In genomic region chr11:95806464-95806863, GRCh38 we compare ENCODE assay signal across 7 cellular contexts. TPM values are rescaled to one million over a fixed set of nuclear protein-coding genes. Genes with fewer than 3 reads are reported as not detected.
DNase-seq lines count a peak whose midpoint lies in the region; ATAC-seq lines count a peak whose summit lies in the region.
"Not testable (repeated sequence)": the region's sequence is repeated elsewhere in the genome, so short reads cannot be mapped to it uniquely, and the experiment has no call there.

No MANE protein-coding gene starts in this region.

- not testable (repeated sequence) for H2BK15ac ChIP-seq in neuronal stem cell (ENCODE audit: low read length)

- not testable (repeated sequence) for H2AFZ ChIP-seq in neuronal stem cell (ENCODE audit: low read length)

- peaks cover 28 to 29% of the 10 kb centered on the region in 2 donors for H3K36me3 Mint-ChIP-seq in CD4-positive, alpha-beta memory T cell
- H3K36me3 Mint-ChIP-seq in T-helper 17 cell (ENCODE audit: low read depth): not testable (repeated sequence)

- H3K27me3 Mint-ChIP-seq in CD4-positive, alpha-beta memory T cell; T-helper 17 cell: not testable (repeated sequence)

- H3K27me3 ChIP-seq in CD4-positive, alpha-beta memory T cell (ENCODE audit: insufficient read depth, low read length); neuronal stem cell (ENCODE audit: control insufficient read depth in 3 of 3, insufficient read depth in 3 of 3, low read depth in 1 of 3, low read length in 3 of 3); subcutaneous abdominal adipose tissue (ENCODE audit: control insufficient read depth in 5 of 5, insufficient read depth in 4 of 5, low read length in 5 of 5): not testable (repeated sequence)

- CTCF ChIA-PET in CD4-positive, alpha-beta memory T cell (lab: Charles Lee; ENCODE audit: partially characterized antibody): interaction anchor here (0.9 to 1.4 kb wide), 2 partner anchors 14 to 29 kb away, joined by 3 to 4 read pairs; no protein-coding TSS in a partner anchor

- peaks cover 0 to 25% (median 8%) of the 10 kb centered on the region in 4 donors for H3K4me1 Mint-ChIP-seq in CD4-positive, alpha-beta memory T cell
- peaks cover 10% of the 10 kb centered on the region for H3K4me1 Mint-ChIP-seq in T-helper 17 cell

- H3K4ac ChIP-seq in neuronal stem cell (ENCODE audit: low read length): not testable (repeated sequence)

- not testable (repeated sequence) for H3K4me3 Mint-ChIP-seq in CD4-positive, alpha-beta memory T cell
- peak overlapping the region; percentile 15 for H3K4me3 Mint-ChIP-seq in T-helper 17 cell

- not testable (repeated sequence) for H2BK120ac ChIP-seq in neuronal stem cell (ENCODE audit: low read depth, low read length)

- H3K27ac Mint-ChIP-seq in CD4-positive, alpha-beta memory T cell: peak overlapping the region in 3 of 7 donors; percentile 18 to 85 (median 59)
- H3K27ac Mint-ChIP-seq in T-helper 17 cell: peak overlapping the region; percentile 72

- intact Hi-C loops in CD4-positive, alpha-beta memory T cell (cut with micrococcal nuclease); posterior vena cava (cut with DNase I): not testable (repeated sequence)

- not testable (repeated sequence) for H3K18ac ChIP-seq in neuronal stem cell (ENCODE audit: low read length)

- H4K8ac ChIP-seq in neuronal stem cell (ENCODE audit: low read depth, low read length): not testable (repeated sequence)

- H3K4me3 ChIP-seq in CD4-positive, alpha-beta memory T cell (ENCODE audit: low read length in 2 of 2); neuronal stem cell (ENCODE audit: low read length in 2 of 2); subcutaneous abdominal adipose tissue (ENCODE audit: low read depth in 1 of 5, low read length in 5 of 5): not testable (repeated sequence)

- POLR2A ChIA-PET in CD4-positive, alpha-beta memory T cell (lab: Charles Lee; ENCODE audit: partially characterized antibody): interaction anchor here (7.3 kb wide), 1 partner anchor 16 kb away, joined by 51 read pairs; the partner anchor contains the start of genes CEP57 and FAM76B

- not testable (repeated sequence) for H3K14ac ChIP-seq in neuronal stem cell (ENCODE audit: low read length)

- H2BK12ac ChIP-seq in neuronal stem cell (ENCODE audit: low read length): not testable (repeated sequence)

- not testable (repeated sequence) for H3K9me3 Mint-ChIP-seq in CD4-positive, alpha-beta memory T cell

- not testable (repeated sequence) for H2BK5ac ChIP-seq in neuronal stem cell (ENCODE audit: low read length)

- H4K91ac ChIP-seq in neuronal stem cell (ENCODE audit: low read depth, low read length, poor library complexity): peak overlapping the region; percentile 30

- H3K27ac ChIP-seq in CD4-positive, alpha-beta memory T cell (ENCODE audit: low read depth, low read length); neuronal stem cell (replicated peaks; ENCODE audit: low read length): not testable (repeated sequence)
- H3K27ac ChIP-seq in subcutaneous abdominal adipose tissue (ENCODE audit: low read depth, low read length): peak overlapping the region; percentile 23

- not testable (repeated sequence) for H3K9me3 ChIP-seq in CD4-positive, alpha-beta memory T cell (ENCODE audit: control insufficient read depth in 1 of 2, low read length in 2 of 2); T-helper 17 cell (ENCODE audit: control insufficient read depth, low read length, poor library complexity, severe bottlenecking); subcutaneous abdominal adipose tissue (ENCODE audit: control insufficient read depth in 5 of 5, low read length in 5 of 5)
- peaks cover 4 to 34% of the 10 kb centered on the region in 2 donors for H3K9me3 ChIP-seq in neuronal stem cell (replicated peaks in 1 of 2; ENCODE audit: control insufficient read depth in 2 of 2, insufficient read depth in 1 of 2, low read depth in 1 of 2, low read length in 2 of 2)

- no CpG with 5 or more reads among the region's 6 CpGs for WGBS in neuronal stem cell (ENCODE audit: extremely low coverage in 2 of 2, insufficient read length in 2 of 2, insufficient replicate concordance in 1 of 2), 2 donors

- not testable (repeated sequence) for H3K23ac ChIP-seq in neuronal stem cell (ENCODE audit: low read depth, low read length, poor library complexity)

- ATAC-seq in T-helper 17 cell: not testable (repeated sequence)

- not testable (repeated sequence) for H3K36me3 ChIP-seq in CD4-positive, alpha-beta memory T cell (ENCODE audit: insufficient read depth, low read length); subcutaneous abdominal adipose tissue (ENCODE audit: control insufficient read depth in 5 of 5, insufficient read depth in 5 of 5, low read length in 5 of 5)
- peaks cover 17 to 62% of the 10 kb centered on the region in 2 donors for H3K36me3 ChIP-seq in neuronal stem cell (replicated peaks in 1 of 2; ENCODE audit: control insufficient read depth in 2 of 2, insufficient read depth in 2 of 2, low read length in 2 of 2)

- H2AK5ac ChIP-seq in neuronal stem cell (ENCODE audit: low read depth, low read length): not testable (repeated sequence)

- not testable (repeated sequence) for H3K9ac ChIP-seq in neuronal stem cell (ENCODE audit: low read depth, low read length, poor library complexity); subcutaneous abdominal adipose tissue (ENCODE audit: low read length in 5 of 5)

- not testable (repeated sequence) for H3K4me2 ChIP-seq in neuronal stem cell (ENCODE audit: insufficient read depth, low read length, poor library complexity, severe bottlenecking)

- not testable (repeated sequence) for H3K4me1 ChIP-seq in CD4-positive, alpha-beta memory T cell (ENCODE audit: insufficient read depth, low read length); neuronal stem cell (ENCODE audit: control insufficient read depth in 2 of 2, insufficient read depth in 1 of 2, low read depth in 1 of 2, low read length in 2 of 2)
- peaks cover 0 to 11% (median 5%) of the 10 kb centered on the region in 5 donors for H3K4me1 ChIP-seq in subcutaneous abdominal adipose tissue (ENCODE audit: control insufficient read depth in 5 of 5, insufficient read depth in 5 of 5, low read length in 5 of 5)

- DNase-seq in CD4-positive, alpha-beta memory T cell: peak in 3 of 5 donors; percentile 18 to 30 (median 25)
- not testable (repeated sequence) for DNase-seq in T-helper 17 cell; neuronal stem cell (ENCODE audit: low spot score)
- DNase-seq in activated effector memory CD4-positive, alpha-beta T cell treated with Interleukin-2 at 50 U/mL for 16 hours: peak; percentile 27
- DNase-seq in central memory CD4-positive, alpha-beta T cell: peak; percentile 12
- DNase-seq in posterior vena cava (ENCODE audit: low spot score): peak; percentile 45

- not testable (repeated sequence) for H3K79me1 ChIP-seq in neuronal stem cell (ENCODE audit: low read depth, low read length)

RNA-seq across cellular contexts. Expression of gene CEP57, which starts 16.2 kb away (rescaled TPM):
- total RNA-seq in CD4-positive, alpha-beta memory T cell: 10 to 100 TPM; 76.0 to 78.9 TPM
- 10 to 100 TPM; 39.0 to 63.9 TPM for polyA plus RNA-seq in CD4-positive, alpha-beta memory T cell
- 10 to 100 TPM; 61.5 to 67.1 TPM for total RNA-seq in T-helper 17 cell
- polyA plus RNA-seq in neuronal stem cell (2013, experiment 1 of 2): 72.7 TPM
- 73.7 TPM for polyA plus RNA-seq in neuronal stem cell (2013, experiment 2 of 2)
- total RNA-seq in posterior vena cava: 10 to 100 TPM; 22.0 to 26.7 TPM

RNA-seq across cellular contexts. Expression of gene FAM76B, which starts 16.9 kb away (rescaled TPM):
- 10 to 100 TPM; 58.0 to 60.5 TPM for total RNA-seq in CD4-positive, alpha-beta memory T cell
- 10 to 100 TPM; 10.3 to 15.5 TPM for polyA plus RNA-seq in CD4-positive, alpha-beta memory T cell
- total RNA-seq in T-helper 17 cell (10 to 100 TPM; 55.5 to 79.1 TPM), posterior vena cava (10 to 100 TPM; 17.3 to 24.3 TPM)
- polyA plus RNA-seq in neuronal stem cell (2013, experiment 1 of 2): 39.2 TPM
- polyA plus RNA-seq in neuronal stem cell (2013, experiment 2 of 2): 40.7 TPM
